In genomic region chr10:29109700-29110099, GRCh38 we compare ENCODE assay signal across 25 cellular contexts.
DNase-seq lines count a peak whose midpoint lies in the region; ATAC-seq and TF ChIP-seq lines count a peak whose summit lies in the region.
"Had no signal": no experiment of that assay in that cellular context is flagged by ENCODE, and none has a peak within 500 bp of the region (broad histone marks: within the 10 kb centered on the region; RNA-seq: fewer than 3 reads in every experiment).

No MANE protein-coding gene starts in this region.

- H3K4me3 ChIP-seq in cardiac muscle cell (no peak overlapping the region), mesodermal cell (ENCODE audit: extremely low read depth, insufficient read depth, low read length, poor library complexity, severe bottlenecking) (no peak overlapping the region)
- H3K4me3 ChIP-seq: K562, PC-9, SJSA1 had no signal

- peaks cover 4% of the 10 kb centered on the region for H3K36me3 Mint-ChIP-seq in type B pancreatic cell
- no peaks in the 10 kb centered on the region for H3K36me3 Mint-ChIP-seq in T-helper 17 cell (ENCODE audit: low read depth)
- H3K36me3 Mint-ChIP-seq: CD4-positive, CD25-positive, alpha-beta regulatory T cell had no signal

- H3K27me3 Mint-ChIP-seq in type B pancreatic cell (peaks cover 11% of the 10 kb centered on the region), T-helper 17 cell (peaks cover 10% of the 10 kb centered on the region)

- no peak for DNase-seq in cardiac muscle cell (ENCODE audit: low read depth in 1 of 2, low spot score in 1 of 2)
- no peak for DNase-seq in Right ventricle myocardium inferior (ENCODE audit: missing footprints)
- peak; percentile 7 for DNase-seq in SK-N-DZ (ENCODE audit: low spot score)
- no peak for DNase-seq in type B pancreatic cell (ENCODE audit: extremely low spot score, unreplicated experiment)
- DNase-seq in T-helper 17 cell = no peak
- no peak for DNase-seq in HK-2 (ENCODE audit: unreplicated experiment)
- DNase-seq: 8988T; CD4-positive, CD25-positive, alpha-beta regulatory T cell; HCEC 1CT; Kasumi-1; NCI-H1092 treated with DMSO at 0.1 percent for 48 hours; NCI-H1436; NCI-H187; NCI-H2081 treated with DMSO at 0.1 percent for 48 hours; NCI-H2171; NCI-H345; NCI-H510A treated with DMSO at 0.1 percent for 48 hours; NK-92 treated with Interleukin-12 subunit alpha and Interleukin-12 subunit beta, amount 100 ng/mL, for 24 hours; PC-9; Right ventricle myocardium superior had no signal

- H3K4me1 ChIP-seq in cardiac muscle cell (ENCODE audit: low read depth) = peaks cover 89% of the 10 kb centered on the region
- peaks cover 76% of the 10 kb centered on the region for H3K4me1 ChIP-seq in mesodermal cell (ENCODE audit: control insufficient read depth, insufficient read depth, low read length, poor library complexity, severe bottlenecking)

- no peaks in the 10 kb centered on the region for H3K27me3 ChIP-seq in cardiac muscle cell
- H3K27me3 ChIP-seq: SJSA1 had no signal

- H3K9me3 Mint-ChIP-seq in type B pancreatic cell = peaks cover 11% of the 10 kb centered on the region

- peak overlapping the region; percentile 83 for H3K27ac ChIP-seq in cardiac muscle cell
- H3K27ac ChIP-seq in mesodermal cell (ENCODE audit: low read depth, low read length, severe bottlenecking) = peak overlapping the region; percentile 86
- H3K27ac ChIP-seq: HL-60, PC-9, SJSA1 had no signal

- H3K9me3 ChIP-seq in cardiac muscle cell (ENCODE audit: low read depth) = no peaks in the 10 kb centered on the region
- H3K9me3 ChIP-seq in mesodermal cell (ENCODE audit: control insufficient read depth, low read length) = no peaks in the 10 kb centered on the region
- no peaks in the 10 kb centered on the region for H3K9me3 ChIP-seq in T-helper 17 cell (ENCODE audit: control insufficient read depth, low read length, poor library complexity, severe bottlenecking)
- H3K9me3 ChIP-seq: SJSA1 had no signal

- no peak for TF ChIP-seq CTCF in cardiac muscle cell (IDR thresholded peaks at IDR 0.05; ENCODE audit: low read depth, low read length)
- no peak for TF ChIP-seq CTCF in type B pancreatic cell (conservative IDR thresholded peaks at IDR 0.05)

- intact Hi-C loops in Right ventricle myocardium inferior (cut with DNase I) = no loop called here

- H3K27ac Mint-ChIP-seq in type B pancreatic cell (no peak overlapping the region), T-helper 17 cell (no peak overlapping the region)
- H3K27ac Mint-ChIP-seq: CD4-positive, CD25-positive, alpha-beta regulatory T cell had no signal

- H3K36me3 ChIP-seq in cardiac muscle cell (no peaks in the 10 kb centered on the region), mesodermal cell (ENCODE audit: control insufficient read depth, insufficient read depth, low read length) (no peaks in the 10 kb centered on the region)
- H3K36me3 ChIP-seq: SJSA1 had no signal

- 61 to 83% methylated on average over 1 to 3 of the region's 6 CpGs for WGBS in mesodermal cell (ENCODE audit: insufficient coverage in 2 of 2), 2 experiments

- H3K4me1 Mint-ChIP-seq in type B pancreatic cell (ENCODE audit: unreplicated experiment) (peaks cover 45% of the 10 kb centered on the region), T-helper 17 cell (no peaks in the 10 kb centered on the region)
- H3K4me1 Mint-ChIP-seq: CD4-positive, CD25-positive, alpha-beta regulatory T cell had no signal

- H3K4me3 Mint-ChIP-seq in type B pancreatic cell (peak overlapping the region; percentile 46), T-helper 17 cell (no peak overlapping the region)
- H3K4me3 Mint-ChIP-seq: CD4-positive, CD25-positive, alpha-beta regulatory T cell had no signal

- no peak for ATAC-seq in Right ventricle myocardium inferior
- no peak for ATAC-seq in T-helper 17 cell
- no peak for ATAC-seq in GM19324 (IDR thresholded peaks at IDR 0.05; ENCODE audit: low FRiP score, unreplicated experiment)
- ATAC-seq: K562 had no signal
